In genomic region chr2:117085256-117085655, GRCh38 we compare ENCODE assay signal across 18 cellular contexts.
DNase-seq lines count a peak whose midpoint lies in the region; ATAC-seq and TF ChIP-seq lines count a peak whose summit lies in the region.
"Had no signal": no experiment of that assay in that cellular context is flagged by ENCODE, and none has a peak within 500 bp of the region (broad histone marks: within the 10 kb centered on the region; RNA-seq: fewer than 3 reads in every experiment).

No MANE protein-coding gene starts in this region.

- no peaks in the 10 kb centered on the region for H3K4me1 Mint-ChIP-seq in chondrocyte (ENCODE audit: low read depth)
- H3K4me1 Mint-ChIP-seq: B cell; CD4-positive, CD25-positive, alpha-beta regulatory T cell had no signal

- H3K4ac ChIP-seq in mesendoderm (ENCODE audit: low read depth, low read length) (no peak overlapping the region), trophoblast cell (ENCODE audit: low read depth, low read length) (no peak overlapping the region)

- H2AK5ac ChIP-seq in mesendoderm (ENCODE audit: low read length) = no peak overlapping the region
- H2AK5ac ChIP-seq in trophoblast cell (ENCODE audit: low read length) = peak overlapping the region; percentile 86

- H2BK5ac ChIP-seq in mesendoderm (ENCODE audit: low read length) (no peak overlapping the region), trophoblast cell (ENCODE audit: low read depth, low read length, poor library complexity) (no peak overlapping the region)

- H3K79me2 ChIP-seq in mesendoderm (ENCODE audit: control insufficient read depth, insufficient read depth, low read length) (no peaks in the 10 kb centered on the region), trophoblast cell (ENCODE audit: control insufficient read depth, insufficient read depth, low read length, poor library complexity) (no peaks in the 10 kb centered on the region)

- H2BK12ac ChIP-seq in trophoblast cell (ENCODE audit: low read length) = peak overlapping the region; percentile 58

- no peaks in the 10 kb centered on the region for H3K9me3 Mint-ChIP-seq in chondrocyte (ENCODE audit: low read depth)

- H3K9me3 ChIP-seq in trophoblast cell (ENCODE audit: insufficient read depth, low read depth, low read length) = no peaks in the 10 kb centered on the region
- H3K9me3 ChIP-seq: BLaER1, Caco-2 had no signal

- H3K4me2 ChIP-seq in mesendoderm (ENCODE audit: low read length) = no peak overlapping the region
- H3K4me2 ChIP-seq in trophoblast cell (ENCODE audit: low read length) = no peak overlapping the region
- H3K4me2 ChIP-seq: BLaER1 had no signal

- H3K14ac ChIP-seq in trophoblast cell (ENCODE audit: low read length) = peak overlapping the region; percentile 24

- H4K91ac ChIP-seq in trophoblast cell (ENCODE audit: low read depth, low read length) = peak overlapping the region; percentile 77

- H2AFZ ChIP-seq in trophoblast cell (ENCODE audit: insufficient read depth, low read length, poor library complexity) = no peak overlapping the region

- H3K9ac ChIP-seq in mesendoderm (ENCODE audit: low read length) (no peak overlapping the region), trophoblast cell (ENCODE audit: low read length) (no peak overlapping the region)
- H3K9ac ChIP-seq: BLaER1 had no signal

- H3K27me3 Mint-ChIP-seq in chondrocyte (ENCODE audit: low read depth) = no peaks in the 10 kb centered on the region
- H3K27me3 Mint-ChIP-seq: B cell; CD4-positive, CD25-positive, alpha-beta regulatory T cell had no signal

- H3K4me3 ChIP-seq in mesendoderm (ENCODE audit: low read length) (no peak overlapping the region), trophoblast cell (ENCODE audit: low read depth, low read length) (no peak overlapping the region)
- H3K4me3 ChIP-seq: BLaER1 had no signal

- no peak overlapping the region for H3K56ac ChIP-seq in mesendoderm (ENCODE audit: low read length)

- H3K23ac ChIP-seq in mesendoderm (ENCODE audit: low read length) = no peak overlapping the region
- no peak overlapping the region for H3K23ac ChIP-seq in trophoblast cell (ENCODE audit: low read length)

- H3K27ac ChIP-seq in caudate nucleus (ENCODE audit: low read depth, low read length) (peak overlapping the region; percentile 22), mesendoderm (ENCODE audit: low read depth, low read length) (no peak overlapping the region), trophoblast cell (ENCODE audit: low read depth, low read length) (no peak overlapping the region)
- H3K27ac ChIP-seq: BLaER1, C4-2B had no signal

- peak in 22 of 61 donors; percentile 3 to 76 (median 20) for DNase-seq in caudate nucleus (lab: John Stamatoyannopoulos, UW)
- DNase-seq in mesendoderm = peak; percentile 10
- no peak for DNase-seq in trophoblast cell
- DNase-seq in NCI-H446 (lab: John Stamatoyannopoulos, UW) = no peak
- no peak for DNase-seq in chondrocyte (ENCODE audit: low spot score)
- DNase-seq in T-helper 2 cell = no peak
- DNase-seq: Caco-2; CD4-positive, CD25-positive, alpha-beta regulatory T cell; CD8-positive, alpha-beta T cell; DMS153; DND-41; GOT3; H7; HCEC 1CT had no signal

- TF ChIP-seq CTCF in chondrocyte (IDR thresholded peaks at IDR 0.05) = no peak

- H4K8ac ChIP-seq in mesendoderm (ENCODE audit: low read depth, low read length) = no peak overlapping the region
- H4K8ac ChIP-seq in trophoblast cell (ENCODE audit: low read depth, low read length) = peak overlapping the region; percentile 28

- H2BK120ac ChIP-seq in mesendoderm (ENCODE audit: low read depth, low read length) (no peak overlapping the region), trophoblast cell (ENCODE audit: insufficient read depth, low read length, poor library complexity) (peak overlapping the region; percentile 96)

- peaks cover 4% of the 10 kb centered on the region for H3K4me1 ChIP-seq in mesendoderm (ENCODE audit: control insufficient read depth, low read depth, low read length)
- H3K4me1 ChIP-seq in trophoblast cell (ENCODE audit: control insufficient read depth in 1 of 2, insufficient read depth in 2 of 2, low read length in 2 of 2) = peaks cover 5 to 9% of the 10 kb centered on the region in 2 experiments
- H3K4me1 ChIP-seq: BLaER1, Caco-2 had no signal

- no peaks in the 10 kb centered on the region for H3K36me3 ChIP-seq in mesendoderm (ENCODE audit: control insufficient read depth, insufficient read depth, low read length)
- no peaks in the 10 kb centered on the region for H3K36me3 ChIP-seq in trophoblast cell (ENCODE audit: control insufficient read depth in 1 of 2, insufficient read depth in 2 of 2, low read length in 2 of 2)
- H3K36me3 ChIP-seq: BLaER1 had no signal

- no peak overlapping the region for H3K4me3 Mint-ChIP-seq in chondrocyte (ENCODE audit: unreplicated experiment)
- H3K4me3 Mint-ChIP-seq: B cell; CD4-positive, CD25-positive, alpha-beta regulatory T cell; CD8-positive, alpha-beta T cell had no signal

- H3K18ac ChIP-seq in mesendoderm (ENCODE audit: low read length) (no peak overlapping the region), trophoblast cell (ENCODE audit: low read length) (no peak overlapping the region)

- H4K12ac ChIP-seq in trophoblast cell (ENCODE audit: low read depth, low read length) = no peak overlapping the region

- no peak for ATAC-seq in HG02973 (IDR thresholded peaks at IDR 0.05; ENCODE audit: unreplicated experiment)
- ATAC-seq: CD8-positive, alpha-beta T cell had no signal

- H4K5ac ChIP-seq in mesendoderm (ENCODE audit: low read length) = no peak overlapping the region

- H3K79me1 ChIP-seq in mesendoderm (ENCODE audit: low read length) = no peaks in the 10 kb centered on the region
- peaks cover 5% of the 10 kb centered on the region for H3K79me1 ChIP-seq in trophoblast cell (ENCODE audit: low read length)

- H3K27ac Mint-ChIP-seq in chondrocyte (ENCODE audit: unreplicated experiment) = no peak overlapping the region
- H3K27ac Mint-ChIP-seq: B cell; CD4-positive, CD25-positive, alpha-beta regulatory T cell; CD8-positive, alpha-beta T cell had no signal

- no CpG with 5 or more reads among the region's 3 CpGs for WGBS in mesendoderm (ENCODE audit: extremely low coverage, insufficient coverage, low lambda C conversion rate)
- no CpG with 5 or more reads among the region's 3 CpGs for WGBS in trophoblast cell (ENCODE audit: extremely low coverage, insufficient coverage, insufficient read length)

- H3K36me3 Mint-ChIP-seq in chondrocyte (ENCODE audit: low read depth) = no peaks in the 10 kb centered on the region
- H3K36me3 Mint-ChIP-seq: CD4-positive, CD25-positive, alpha-beta regulatory T cell; CD8-positive, alpha-beta T cell had no signal

- no peak overlapping the region for H2BK15ac ChIP-seq in mesendoderm (replicated peaks; ENCODE audit: low read depth)

- no peaks in the 10 kb centered on the region for H3K27me3 ChIP-seq in mesendoderm (ENCODE audit: insufficient read depth, low read length, poor library complexity)
- no peaks in the 10 kb centered on the region for H3K27me3 ChIP-seq in trophoblast cell (ENCODE audit: insufficient read depth, low read length)
- H3K27me3 ChIP-seq: BLaER1 had no signal
